10 cellular contexts compared by ENCODE assay signal in genomic region chr1:26782521-26783212, GRCh38. TPM values are rescaled to one million over a fixed set of nuclear protein-coding genes. Genes with fewer than 3 reads are reported as not detected.
DNase-seq lines count a peak whose midpoint lies in the region; ATAC-seq and TF ChIP-seq lines count a peak whose summit lies in the region.
"Had no signal": no experiment of that assay in that cellular context is flagged by ENCODE, and none has a peak within 500 bp of the region (broad histone marks: within the 10 kb centered on the region; RNA-seq: fewer than 3 reads in every experiment).

No MANE protein-coding gene starts in this region.

- no peak for DNase-seq in CD4-positive, alpha-beta memory T cell
- DNase-seq in HT-29 (ENCODE audit: low spot score): no peak
- DNase-seq: hippocampal formation, NCI-H1694 treated with DMSO at 0.1 percent for 48 hours had no signal

- intact Hi-C loops in CD4-positive, alpha-beta memory T cell (cut with micrococcal nuclease): no loop called here

- H3K36me3 Mint-ChIP-seq in CD4-positive, alpha-beta memory T cell: peaks cover 34 to 61% of the 10 kb centered on the region in 2 donors

- no peak for TF ChIP-seq CTCF in OCI-LY1 (IDR thresholded peaks at IDR 0.05; ENCODE audit: low read length)
- TF ChIP-seq CTCF in neutrophil (IDR thresholded peaks at IDR 0.05): no peak

- H3K4me3 Mint-ChIP-seq in CD4-positive, alpha-beta memory T cell: no peak overlapping the region

- ATAC-seq in HG02973 (IDR thresholded peaks at IDR 0.05; ENCODE audit: unreplicated experiment) (no peak), GM19035 (IDR thresholded peaks at IDR 0.05; ENCODE audit: unreplicated experiment) (no peak), GM18907 (IDR thresholded peaks at IDR 0.05; ENCODE audit: unreplicated experiment) (no peak)

- H3K4me1 ChIP-seq in CD4-positive, alpha-beta memory T cell (ENCODE audit: insufficient read depth, low read length): peaks cover 46% of the 10 kb centered on the region
- H3K4me1 ChIP-seq in OCI-LY1 (ENCODE audit: insufficient read depth, low read length, severe bottlenecking) (peaks cover 44% of the 10 kb centered on the region), neutrophil (ENCODE audit: control insufficient read depth in 1 of 2, insufficient read depth in 1 of 2, low read depth in 1 of 2, low read length in 1 of 2) (peaks cover 57 to 58% of the 10 kb centered on the region in 2 experiments)

- no peak overlapping the region for H2AFZ ChIP-seq in OCI-LY1 (ENCODE audit: low read length)

- H3K27me3 ChIP-seq in CD4-positive, alpha-beta memory T cell (ENCODE audit: insufficient read depth, low read length): no peaks in the 10 kb centered on the region
- H3K27me3 ChIP-seq in OCI-LY1 (ENCODE audit: insufficient read depth, low read length): no peaks in the 10 kb centered on the region
- no peaks in the 10 kb centered on the region for H3K27me3 ChIP-seq in neutrophil

- H3K4me3 ChIP-seq in CD4-positive, alpha-beta memory T cell (ENCODE audit: low read length in 2 of 2): no peak overlapping the region
- H3K4me3 ChIP-seq in OCI-LY1 (ENCODE audit: low read depth, low read length, poor library complexity, severe bottlenecking) (no peak overlapping the region), neutrophil (ENCODE audit: low read depth in 1 of 2, low read length in 1 of 2) (no peak overlapping the region)

- peaks cover 49 to 81% (median 61%) of the 10 kb centered on the region in 4 donors for H3K4me1 Mint-ChIP-seq in CD4-positive, alpha-beta memory T cell

- no peaks in the 10 kb centered on the region for H3K79me2 ChIP-seq in OCI-LY1 (ENCODE audit: insufficient read depth, low read length)

- peaks cover 12% of the 10 kb centered on the region for H3F3A ChIP-seq in OCI-LY1 (ENCODE audit: insufficient read depth, low read length)

- no peaks in the 10 kb centered on the region for H3K27me3 Mint-ChIP-seq in CD4-positive, alpha-beta memory T cell

- no peak overlapping the region for H3K27ac ChIP-seq in CD4-positive, alpha-beta memory T cell (ENCODE audit: low read depth, low read length)
- H3K27ac ChIP-seq in OCI-LY1 (ENCODE audit: low read depth, low read length, poor library complexity, severe bottlenecking) (peak overlapping the region; percentile 96), cingulate gyrus (ENCODE audit: low read depth, low read length) (peak overlapping the region; percentile 86), neutrophil (peak overlapping the region; percentile 99)

- H3K36me3 ChIP-seq in CD4-positive, alpha-beta memory T cell (ENCODE audit: insufficient read depth, low read length): peaks cover 28% of the 10 kb centered on the region
- peaks cover 61% of the 10 kb centered on the region for H3K36me3 ChIP-seq in OCI-LY1 (ENCODE audit: insufficient read depth, low read length)
- peaks cover 36% of the 10 kb centered on the region for H3K36me3 ChIP-seq in neutrophil

- peak overlapping the region; percentile 5 to 88 (median 70) for H3K27ac Mint-ChIP-seq in CD4-positive, alpha-beta memory T cell

- H3K9me3 ChIP-seq in CD4-positive, alpha-beta memory T cell (ENCODE audit: control insufficient read depth in 1 of 2, low read length in 2 of 2): no peaks in the 10 kb centered on the region
- H3K9me3 ChIP-seq in OCI-LY1 (ENCODE audit: low read length) (no peaks in the 10 kb centered on the region), neutrophil (no peaks in the 10 kb centered on the region)

- POLR2A ChIA-PET in CD4-positive, alpha-beta memory T cell (lab: Charles Lee; ENCODE audit: partially characterized antibody): interaction anchor here (2.1 to 13.8 kb wide), 2 partner anchors 36 to 84 kb away, joined by 5 to 595 read pairs; partner anchors contain the start of gene ARID1A

- no peak overlapping the region for H3K9ac ChIP-seq in OCI-LY1 (ENCODE audit: low read length)

- H3K4me2 ChIP-seq in OCI-LY1 (ENCODE audit: low read length): no peak overlapping the region

- no peaks in the 10 kb centered on the region for H4K20me1 ChIP-seq in OCI-LY1 (ENCODE audit: insufficient read depth, low read length)

- peaks cover 0 to 3% (median 0%) of the 10 kb centered on the region in 8 donors for H3K9me3 Mint-ChIP-seq in CD4-positive, alpha-beta memory T cell

- CTCF ChIA-PET in CD4-positive, alpha-beta memory T cell (lab: Charles Lee; ENCODE audit: partially characterized antibody): interaction anchor here (1.0 kb wide), 1 partner anchor 181 kb away, joined by 3 read pairs; no protein-coding TSS in a partner anchor

- no peaks in the 10 kb centered on the region for H3K9me2 ChIP-seq in OCI-LY1 (ENCODE audit: low read depth, low read length)

RNA-seq across cellular contexts. Expression of gene PIGV, which starts 5.1 kb away (rescaled TPM):
- 10 to 100 TPM; 17.7 to 18.2 TPM for total RNA-seq in CD4-positive, alpha-beta memory T cell
- 10 to 100 TPM in 1 of 2 donors, 1 to 10 TPM in 1; 7.9 to 13.2 TPM for polyA plus RNA-seq in CD4-positive, alpha-beta memory T cell
- 16.8 and 20.0 TPM in 2 replicates for total RNA-seq in HT-29 (2014; rRNA removed; shearing (Covaris generic))

RNA-seq across cellular contexts. Expression of gene ZDHHC18, which starts 43.8 kb away (rescaled TPM):
- 10 to 100 TPM; 54.9 to 56.4 TPM for total RNA-seq in CD4-positive, alpha-beta memory T cell
- 10 to 100 TPM in 1 of 2 donors, 1 to 10 TPM in 1; 6.2 to 18.1 TPM for polyA plus RNA-seq in CD4-positive, alpha-beta memory T cell
- 22.9 and 30.0 TPM in 2 replicates for total RNA-seq in HT-29 (2014; rRNA removed; shearing (Covaris generic))
